ENCODE assay signal across 18 cellular contexts in the genomic region with DNA sequence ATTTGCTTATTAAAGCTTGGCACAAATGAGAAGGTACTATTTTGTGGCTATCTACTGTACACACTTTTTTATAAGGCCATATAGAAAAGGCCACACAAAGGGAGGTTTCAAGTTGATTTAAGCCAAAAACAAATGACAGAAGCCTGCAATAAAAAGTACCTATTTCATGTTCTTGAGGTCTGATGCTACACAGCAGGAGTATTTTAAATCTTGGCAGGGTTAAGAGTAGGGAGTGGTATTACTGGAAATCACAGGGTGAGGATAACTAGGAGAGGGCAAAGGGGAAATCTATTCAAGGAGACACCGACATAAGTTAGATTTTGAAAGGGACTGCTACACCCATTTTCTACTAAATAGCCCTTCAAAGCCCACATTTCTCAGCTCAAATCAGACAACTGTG.
DNase-seq lines count a peak whose midpoint lies in the region; ATAC-seq and TF ChIP-seq lines count a peak whose summit lies in the region.
"Had no signal": no experiment of that assay in that cellular context is flagged by ENCODE, and none has a peak within 500 bp of the region (broad histone marks: within the 10 kb centered on the region; RNA-seq: fewer than 3 reads in every experiment).

No MANE protein-coding gene starts in this region.

- no peak overlapping the region for H3K9ac ChIP-seq in smooth muscle cell (ENCODE audit: low read depth)
- H3K9ac ChIP-seq: KMS-11 had no signal

- DNase-seq in HFFc6 (no peak), fibroblast of peridontal ligament (ENCODE audit: extremely low read depth) (peak; percentile 67), smooth muscle cell (lab: John Stamatoyannopoulos, UW; ENCODE audit: unreplicated experiment) (no peak), glutamatergic neuron (no peak), GM23338 (ENCODE audit: low spot score) (no peak)
- DNase-seq: DMS79 treated with DMSO at 0.1 percent for 48 hours, HCEC 1CT, NCI-H1417 treated with DMSO at 0.1 percent for 48 hours, NCI-H2029 treated with DMSO at 0.1 percent for 48 hours, NCI-H2171, NCI-H446 treated with DMSO at 0.1 percent for 48 hours, OCI-M1, Right ventricle myocardium superior had no signal

- H3K27ac Mint-ChIP-seq in HFFc6, result peak overlapping the region; percentile 56
- no peak overlapping the region for H3K27ac Mint-ChIP-seq in glutamatergic neuron (ENCODE audit: unreplicated experiment)
- no peak overlapping the region for H3K27ac Mint-ChIP-seq in GM23338

- no peaks in the 10 kb centered on the region for H3K9me3 Mint-ChIP-seq in HFFc6
- no peaks in the 10 kb centered on the region for H3K9me3 Mint-ChIP-seq in glutamatergic neuron (ENCODE audit: unreplicated experiment)
- no peaks in the 10 kb centered on the region for H3K9me3 Mint-ChIP-seq in GM23338

- H3K27ac ChIP-seq in VCaP, result peak overlapping the region; percentile 20; the same call in 1 of the 2 replicates
- peak overlapping the region; percentile 18 for H3K27ac ChIP-seq in smooth muscle cell (ENCODE audit: low read depth)
- no peak overlapping the region for H3K27ac ChIP-seq in GM23338 (ENCODE audit: low read depth)
- H3K27ac ChIP-seq: KMS-11, SK-N-MC had no signal

- H3K4me1 Mint-ChIP-seq in HFFc6 (ENCODE audit: low read depth), result peaks cover 88% of the 10 kb centered on the region
- H3K4me1 Mint-ChIP-seq in glutamatergic neuron (ENCODE audit: low read depth, unreplicated experiment), result peaks cover 9% of the 10 kb centered on the region
- peaks cover 20% of the 10 kb centered on the region for H3K4me1 Mint-ChIP-seq in GM23338

- H3K4me3 Mint-ChIP-seq in HFFc6 (no peak overlapping the region), glutamatergic neuron (ENCODE audit: unreplicated experiment) (no peak overlapping the region), GM23338 (no peak overlapping the region)
- H3K4me3 Mint-ChIP-seq: CD14-positive monocyte had no signal

- H3K27me3 ChIP-seq in smooth muscle cell (ENCODE audit: low read depth) (no peaks in the 10 kb centered on the region), GM23338 (ENCODE audit: insufficient read depth) (no peaks in the 10 kb centered on the region)

- H3K4me2 ChIP-seq in smooth muscle cell (no peak overlapping the region), GM23338 (no peak overlapping the region)
- H3K4me2 ChIP-seq: KMS-11 had no signal

- H3K36me3 Mint-ChIP-seq in HFFc6 (ENCODE audit: low read depth) (peaks cover 29% of the 10 kb centered on the region), glutamatergic neuron (ENCODE audit: unreplicated experiment) (no peaks in the 10 kb centered on the region), GM23338 (ENCODE audit: low read depth) (no peaks in the 10 kb centered on the region; the same call in 2 of the 3 replicates)

- H3F3A ChIP-seq in smooth muscle cell (ENCODE audit: low read depth) (peaks cover 5% of the 10 kb centered on the region), GM23338 (replicated peaks; ENCODE audit: low read depth) (no peaks in the 10 kb centered on the region)

- H3K79me2 ChIP-seq in smooth muscle cell (ENCODE audit: low read depth) (no peaks in the 10 kb centered on the region), GM23338 (replicated peaks; ENCODE audit: insufficient read depth) (no peaks in the 10 kb centered on the region)

- H3K9me3 ChIP-seq in smooth muscle cell (replicated peaks; ENCODE audit: low read depth), result no peaks in the 10 kb centered on the region

- no peak for TF ChIP-seq CTCF in HFFc6 (IDR thresholded peaks at IDR 0.05)
- no peak for TF ChIP-seq CTCF in VCaP (conservative IDR thresholded peaks at IDR 0.05)
- no peak for TF ChIP-seq CTCF in smooth muscle cell (IDR thresholded peaks at IDR 0.05; ENCODE audit: borderline replicate concordance, insufficient read depth, poor library complexity, severe bottlenecking)
- TF ChIP-seq CTCF in glutamatergic neuron (IDR thresholded peaks at IDR 0.05; ENCODE audit: partially characterized antibody, unreplicated experiment), result no peak
- no peak for TF ChIP-seq CTCF in GM23338 (conservative IDR thresholded peaks at IDR 0.05; ENCODE audit: low read depth in 2 of 2)

- H3K9me2 ChIP-seq in GM23338 (ENCODE audit: insufficient read depth), result no peaks in the 10 kb centered on the region

- H3K27me3 Mint-ChIP-seq in HFFc6 (ENCODE audit: insufficient read depth), result peaks cover 4% of the 10 kb centered on the region
- H3K27me3 Mint-ChIP-seq in glutamatergic neuron (ENCODE audit: unreplicated experiment), result peaks cover 3% of the 10 kb centered on the region
- peaks cover 5% of the 10 kb centered on the region for H3K27me3 Mint-ChIP-seq in GM23338 (ENCODE audit: insufficient read depth, low read depth, poor library complexity)

- H4K20me1 ChIP-seq in smooth muscle cell (ENCODE audit: low read depth) (no peaks in the 10 kb centered on the region), GM23338 (replicated peaks; ENCODE audit: insufficient read depth) (no peaks in the 10 kb centered on the region)

- 94% methylated on average over 1 of the region's 1 CpG for WGBS in smooth muscle cell (ENCODE audit: low lambda C conversion rate)

- H2AFZ ChIP-seq in smooth muscle cell (ENCODE audit: low read depth) (no peak overlapping the region), GM23338 (no peak overlapping the region)

- H3K36me3 ChIP-seq in smooth muscle cell (ENCODE audit: low read depth) (no peaks in the 10 kb centered on the region), GM23338 (ENCODE audit: insufficient read depth) (no peaks in the 10 kb centered on the region)

- H3K4me1 ChIP-seq in smooth muscle cell (ENCODE audit: low read depth) (peaks cover 28% of the 10 kb centered on the region), GM23338 (ENCODE audit: insufficient read depth) (no peaks in the 10 kb centered on the region)

- H3K4me3 ChIP-seq in smooth muscle cell (no peak overlapping the region), GM23338 (no peak overlapping the region)
- H3K4me3 ChIP-seq: SK-N-MC had no signal

- TF ChIP-seq POLR2A in GM18505 (IDR thresholded peaks at IDR 0.05; ENCODE audit: borderline replicate concordance, extremely low read depth, insufficient read depth, insufficient read length), result no peak

- ATAC-seq in GM18505 (IDR thresholded peaks at IDR 0.05; ENCODE audit: unreplicated experiment) (no peak), GM23338 (no peak)

TF ChIP-seq in GM23338, 12 proteins besides CTCF, POLR2A, EP300 and RAD21:
- TF ChIP-seq ZNF331 (CRISPR knock-in tag; IDR thresholded peaks at IDR 0.05; ENCODE audit: low read depth), result no peak
- no peak for TF ChIP-seq EZH2 (IDR thresholded peaks at IDR 0.05; ENCODE audit: low read depth, unreplicated experiment)
- TF ChIP-seq CREB1 (CRISPR knock-in tag; IDR thresholded peaks at IDR 0.05; ENCODE audit: low read depth), result no peak
- TF ChIP-seq EZH2phosphoT487 (IDR thresholded peaks at IDR 0.05; ENCODE audit: unreplicated experiment), result no peak
